Comparison of ENCODE assay signal across 16 cellular contexts in the genomic region with DNA sequence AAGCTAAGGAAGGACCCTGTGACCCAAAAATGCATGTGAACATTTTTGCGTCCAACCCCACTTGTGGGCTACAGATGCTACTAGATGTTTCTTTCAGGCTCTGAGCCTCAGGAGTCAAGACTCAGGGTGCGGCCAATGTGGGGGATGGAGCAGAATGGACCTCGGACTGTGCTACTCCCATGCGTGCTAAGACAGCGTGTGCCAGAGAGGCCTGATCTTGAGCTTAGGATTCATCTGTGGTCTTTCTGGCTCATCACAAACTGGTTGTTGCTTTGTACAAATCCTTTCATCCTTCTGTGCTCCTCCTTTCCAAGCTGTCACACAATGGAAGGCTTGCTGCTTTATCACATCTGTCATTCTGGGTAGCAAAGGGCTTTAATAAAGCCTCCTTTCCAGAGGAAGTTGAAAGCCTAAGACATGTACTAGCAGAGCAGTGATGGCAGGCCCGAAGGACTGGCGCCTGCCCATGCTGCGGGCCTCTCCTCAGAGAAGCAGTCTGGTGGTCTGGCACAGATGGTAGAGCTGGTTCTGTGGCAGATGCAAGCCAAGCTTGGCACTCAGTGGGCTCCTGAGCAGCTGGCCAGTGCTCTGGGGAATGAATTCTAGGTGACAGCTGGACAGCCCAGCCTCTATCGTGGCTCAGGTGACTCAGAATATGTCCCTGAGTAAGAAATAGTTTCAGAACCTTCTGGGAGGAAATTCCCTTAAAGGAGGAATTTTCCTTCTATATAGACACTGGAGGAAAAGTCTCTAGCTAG.
"Had no signal": no experiment of that assay in that cellular context is flagged by ENCODE, and none has a peak within 500 bp of the region (broad histone marks: within the 10 kb centered on the region; RNA-seq: fewer than 3 reads in every experiment).

No MANE protein-coding gene starts in this region.

- DNase-seq: activated naive CD4-positive, alpha-beta T cell treated with anti-CD3 and anti-CD28 coated beads, Interleukin-2, amount 10 ng/mL, durations not matched to agents 7 days and 5 days; activated T-cell treated with anti-CD3 and anti-CD28 coated beads for 4 hours; dermis blood vessel endothelial cell; endodermal cell; heart left ventricle; immature natural killer cell; lower lobe of right lung; sigmoid colon; stimulated activated CD4-positive, alpha-beta T cell treated with anti-CD3 and anti-CD28 coated beads, Interleukin-12 subunit alpha, Interleukin-12 subunit beta, amount 100 ng/mL, for 4 hours; stimulated activated CD4-positive, alpha-beta T cell treated with anti-CD3 and anti-CD28 coated beads, Interleukin-2, amount 100 ng/mL, for 24 hours; thyroid gland had no signal

- FAIRE-seq: astrocyte, bronchial epithelial cell, frontal cortex had no signal

- H3K4me3 Mint-ChIP-seq: activated naive CD4-positive, alpha-beta T cell treated with anti-CD3 and anti-CD28 coated beads, Interleukin-2, amount 10 ng/mL, durations not matched to agents 7 days and 5 days; endodermal cell; immature natural killer cell; neural crest cell had no signal

- H3K9me3 Mint-ChIP-seq: activated naive CD4-positive, alpha-beta T cell treated with anti-CD3 and anti-CD28 coated beads, Interleukin-2, amount 10 ng/mL, durations not matched to agents 7 days and 5 days; endodermal cell; immature natural killer cell; neural crest cell had no signal

- H3K4me3 ChIP-seq: heart left ventricle, lower lobe of right lung, sigmoid colon, thyroid gland, vagina had no signal

- ATAC-seq: heart left ventricle, lower lobe of right lung had no signal

- H3K4me1 ChIP-seq: lower lobe of right lung, sigmoid colon, thyroid gland, vagina had no signal

- H3K27me3 Mint-ChIP-seq: activated naive CD4-positive, alpha-beta T cell treated with anti-CD3 and anti-CD28 coated beads, Interleukin-2, amount 10 ng/mL, durations not matched to agents 7 days and 5 days had no signal

- H3K27ac ChIP-seq: lower lobe of right lung, sigmoid colon, thyroid gland, vagina had no signal

- H3K9me3 ChIP-seq: heart left ventricle, lower lobe of right lung, sigmoid colon, thyroid gland, vagina had no signal

- H3K27ac Mint-ChIP-seq: endodermal cell had no signal

- H3K4me1 Mint-ChIP-seq: endodermal cell, immature natural killer cell, neural crest cell had no signal
